2 cellular contexts compared by ENCODE assay signal in the genomic region with DNA sequence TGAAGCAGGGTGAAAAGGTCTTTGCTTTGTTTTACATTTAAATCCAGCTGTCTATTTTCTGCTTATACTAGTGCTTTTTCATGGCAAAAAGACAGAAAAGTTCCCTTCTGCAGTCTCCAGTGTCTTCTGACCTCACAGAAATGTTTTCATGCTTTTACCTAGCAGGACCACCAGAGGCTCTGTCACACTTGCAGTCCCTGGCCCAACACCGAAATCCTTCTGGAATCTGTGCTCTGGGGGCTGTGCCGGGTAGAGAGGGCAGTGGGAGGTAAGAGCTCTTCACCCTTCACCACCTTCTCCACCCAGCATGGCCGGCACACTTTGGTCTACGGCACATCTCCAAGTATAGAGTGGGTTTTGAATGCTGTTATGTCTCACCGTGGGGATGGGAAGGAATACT.
TF ChIP-seq lines count a peak whose summit lies in the region.

No MANE protein-coding gene starts in this region.

TF ChIP-seq in HEK293T, 16 proteins besides CTCF, POLR2A, EP300 and RAD21:
- no peak for TF ChIP-seq SUZ12 (IDR thresholded peaks at IDR 0.05)
- no peak for TF ChIP-seq FOXA1 (IDR thresholded peaks at IDR 0.05)
- no peak for TF ChIP-seq BHLHE40 (IDR thresholded peaks at IDR 0.05; ENCODE audit: borderline replicate concordance)
- no peak for TF ChIP-seq L3MBTL2 (conservative IDR thresholded peaks at IDR 0.05)
- no peak for TF ChIP-seq FOXK2 (IDR thresholded peaks at IDR 0.05)
- TF ChIP-seq ELF4 (IDR thresholded peaks at IDR 0.05): no peak
- no peak for TF ChIP-seq NFRKB (IDR thresholded peaks at IDR 0.05)
- TF ChIP-seq SP1 (IDR thresholded peaks at IDR 0.05): no peak
- no peak for TF ChIP-seq LEF1 (IDR thresholded peaks at IDR 0.05; ENCODE audit: borderline replicate concordance)
- TF ChIP-seq ZNF384 (IDR thresholded peaks at IDR 0.05): no peak
- no peak for TF ChIP-seq TARDBP (IDR thresholded peaks at IDR 0.05)
- TF ChIP-seq CTBP1 (IDR thresholded peaks at IDR 0.05; ENCODE audit: borderline replicate concordance): no peak
- TF ChIP-seq ARNT (IDR thresholded peaks at IDR 0.05): no peak
- no peak for TF ChIP-seq FOXM1 (IDR thresholded peaks at IDR 0.05; ENCODE audit: borderline replicate concordance)

TF ChIP-seq in GM12878, 131 proteins besides CTCF, POLR2A, EP300 and RAD21:
- no peak for TF ChIP-seq USF2 (IDR thresholded peaks at IDR 0.05; ENCODE audit: borderline replicate concordance, low read depth, low read length)
- no peak for TF ChIP-seq JUNB (IDR thresholded peaks at IDR 0.05)
- TF ChIP-seq NR2F1 (conservative IDR thresholded peaks at IDR 0.05): no peak
- no peak for TF ChIP-seq ZBTB40 (IDR thresholded peaks at IDR 0.05; ENCODE audit: borderline replicate concordance)
- TF ChIP-seq LARP7 (IDR thresholded peaks at IDR 0.05): no peak
- no peak for TF ChIP-seq ZBTB11 (CRISPR knock-in tag; IDR thresholded peaks at IDR 0.05)
- TF ChIP-seq E4F1 (IDR thresholded peaks at IDR 0.05; ENCODE audit: borderline replicate concordance, partially characterized antibody): no peak
- no peak for TF ChIP-seq IRF4 (IDR thresholded peaks at IDR 0.05; ENCODE audit: low read depth, low read length)
- no peak for TF ChIP-seq E2F8 (IDR thresholded peaks at IDR 0.05; ENCODE audit: low read depth, partially characterized antibody)
- TF ChIP-seq ZZZ3 (IDR thresholded peaks at IDR 0.05; ENCODE audit: control insufficient read depth, insufficient read length, low read depth): no peak
- TF ChIP-seq BMI1 (IDR thresholded peaks at IDR 0.05; ENCODE audit: borderline replicate concordance): no peak
